Comparison of ENCODE assay signal across 1 cellular context in genomic region chr1:150429805-150430204, GRCh38.
TF ChIP-seq lines count a peak whose summit lies in the region.

No MANE protein-coding gene starts in this region.

TF ChIP-seq in WTC11, 78 proteins besides CTCF, POLR2A, EP300 and RAD21 (continued from another document):
- TF ChIP-seq FOXP1 (CRISPR knock-in tag; IDR thresholded peaks at IDR 0.05; ENCODE audit: borderline replicate concordance) (no peak), NR1H2 (CRISPR knock-in tag; IDR thresholded peaks at IDR 0.05) (no peak)
